12 cellular contexts compared by ENCODE assay signal in the genomic region with DNA sequence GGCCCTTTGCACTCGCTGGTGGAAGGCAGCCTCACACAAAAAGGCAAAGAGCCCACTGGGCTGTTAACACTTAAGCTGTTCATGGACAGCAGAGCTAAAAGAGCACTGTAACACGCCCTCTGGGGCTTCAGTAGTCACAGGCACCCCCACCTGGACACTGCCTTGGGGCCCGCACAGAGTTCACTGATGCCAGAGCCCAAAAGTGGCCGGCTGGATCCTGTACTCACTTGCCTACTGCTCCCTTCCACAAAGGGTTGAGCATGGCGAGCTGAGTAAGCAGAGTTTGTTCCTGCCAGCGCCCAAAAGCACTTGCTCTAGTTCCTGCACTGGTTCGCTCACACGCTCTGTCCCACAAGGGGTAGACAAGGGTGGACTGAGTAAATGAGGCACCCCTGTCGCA.
"Had no signal": no experiment of that assay in that cellular context is flagged by ENCODE, and none has a peak within 500 bp of the region (broad histone marks: within the 10 kb centered on the region; RNA-seq: fewer than 3 reads in every experiment).

No MANE protein-coding gene starts in this region.

- DNase-seq: activated CD4-positive, alpha-beta T cell treated with anti-CD3 and anti-CD28 coated beads, Interleukin-2, amount 50 U/mL, for 4 hours; activated CD4-positive, CD25-positive, alpha-beta regulatory T cell treated with anti-CD3 and anti-CD28 coated beads, Interleukin-2, amount 50 U/mL, for 72 hours; activated effector memory CD4-positive, alpha-beta T cell treated with Interleukin-2 at 50 U/mL for 16 hours; activated T-cell treated with anti-CD3 and anti-CD28 coated beads, Interleukin-2, amount 50 U/mL, for 1 hour; amniotic stem cell; immature natural killer cell; left colon; ovary; stimulated activated naive B cell treated with anti-CD40 and anti-IgM and Interleukin-4, amounts not matched to agents 10 μg/mL and 1 μg/mL and 100 μg/mL, for 72 hours; transverse colon had no signal

- H3K27ac ChIP-seq: ovary, transverse colon had no signal

- ATAC-seq: activated naive CD4-positive, alpha-beta T cell treated with anti-CD3 and anti-CD28 coated beads, Interleukin-2, amount 50 U/mL, for 72 hours; left colon; stimulated activated naive B cell treated with anti-CD40 and anti-IgM and Interleukin-4, amounts not matched to agents 10 μg/mL and 1 μg/mL and 100 μg/mL, for 72 hours had no signal

- H3K4me1 ChIP-seq: transverse colon had no signal

- H3K9me3 ChIP-seq: ovary, transverse colon had no signal

- H3K36me3 ChIP-seq: ovary, transverse colon had no signal

- H3K4me3 ChIP-seq: ovary, smooth muscle cell, transverse colon had no signal

- H3K27me3 ChIP-seq: ovary, transverse colon had no signal

- H3K4me2 ChIP-seq: smooth muscle cell had no signal
